ENCODE assay signal across 11 cellular contexts in the genomic region with DNA sequence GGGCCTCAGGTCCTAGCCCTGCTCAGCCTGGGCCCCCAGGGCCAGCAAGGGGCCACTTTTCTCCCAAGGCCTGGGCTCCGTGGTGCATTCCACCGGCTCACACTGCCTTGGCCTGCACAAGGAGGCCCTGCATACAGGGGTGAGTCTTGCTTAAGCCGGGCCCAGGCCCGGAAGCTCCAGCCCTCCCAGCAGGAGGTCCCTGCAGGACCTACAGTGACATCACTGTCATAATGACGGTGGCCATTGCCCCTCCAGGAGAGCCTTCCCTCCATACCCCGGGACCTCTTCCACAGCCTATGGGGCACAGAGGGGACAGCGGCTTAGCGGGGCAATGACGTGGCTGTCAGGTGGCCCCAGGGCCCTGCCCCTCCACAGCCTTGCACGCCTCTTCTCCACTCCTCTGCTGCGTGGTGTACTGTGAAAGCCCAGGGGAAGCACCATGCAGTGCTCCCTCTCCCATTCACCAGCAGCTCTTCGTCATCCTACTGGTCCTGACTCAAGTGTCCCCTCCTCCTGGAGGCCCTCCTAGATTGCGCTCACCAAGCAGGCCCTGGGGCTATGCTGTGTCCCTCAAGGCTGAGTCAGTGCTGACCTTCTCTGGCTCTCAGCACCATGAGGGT. TPM values are rescaled to one million over a fixed set of nuclear protein-coding genes. Genes with fewer than 3 reads are reported as not detected.
DNase-seq lines count a peak whose midpoint lies in the region; ATAC-seq, FAIRE-seq and TF ChIP-seq lines count a peak whose summit lies in the region.
"Had no signal": no experiment of that assay in that cellular context is flagged by ENCODE, and none has a peak within 500 bp of the region (broad histone marks: within the 10 kb centered on the region; RNA-seq: fewer than 3 reads in every experiment).

No MANE protein-coding gene starts in this region.

- TF ChIP-seq POLR2A in gastroesophageal sphincter (IDR thresholded peaks at IDR 0.05): no peak
- no peak for TF ChIP-seq POLR2A in erythroblast (IDR thresholded peaks at IDR 0.05; ENCODE audit: low read length)

- H3K4me3 Mint-ChIP-seq in astrocyte (ENCODE audit: unreplicated experiment) (no peak overlapping the region), mesothelial cell of epicardium (no peak overlapping the region)

- peaks cover 2% of the 10 kb centered on the region for H3K79me2 ChIP-seq in astrocyte (ENCODE audit: insufficient read depth, low read length)

- H3K27ac Mint-ChIP-seq in astrocyte (ENCODE audit: unreplicated experiment) (no peak overlapping the region), mesothelial cell of epicardium (peak overlapping the region; percentile 96)

- TF ChIP-seq CTCF in astrocyte (IDR thresholded peaks at IDR 0.05; ENCODE audit: insufficient read depth, low read depth, low read length) (no peak), mesothelial cell of epicardium (IDR thresholded peaks at IDR 0.05; ENCODE audit: unreplicated experiment) (no peak), gastroesophageal sphincter (IDR thresholded peaks at IDR 0.05) (no peak)

- peaks cover 44 to 53% (median 48%) of the 10 kb centered on the region in 10 experiments for H3K4me1 ChIP-seq in BLaER1 treated with 17β-estradiol and CSF1 and Interleukin-3, amounts not matched to agents 10 nM and 100 nM
- peaks cover 13% of the 10 kb centered on the region for H3K4me1 ChIP-seq in HUES64 (ENCODE audit: insufficient read depth, low read length)
- peaks cover 54% of the 10 kb centered on the region for H3K4me1 ChIP-seq in astrocyte (ENCODE audit: insufficient read depth, low read length)
- peaks cover 0 to 65% (median 21%) of the 10 kb centered on the region in 3 donors for H3K4me1 ChIP-seq in gastroesophageal sphincter

- 85% methylated on average over 13 of the region's 13 CpGs for WGBS in HUES64
- 84% methylated on average over 5 of the region's 13 CpGs; no CpG with 5 or more reads in 1 of the 2 donors for WGBS in gastroesophageal sphincter (ENCODE audit: low coverage in 1 of 2), 2 donors

- no peaks in the 10 kb centered on the region for H3K27me3 ChIP-seq in BLaER1 treated with 17β-estradiol and CSF1 and Interleukin-3, amounts not matched to agents 10 nM and 100 nM
- H3K27me3 ChIP-seq in HUES64 (ENCODE audit: insufficient read depth, low read length) (no peaks in the 10 kb centered on the region), astrocyte (ENCODE audit: insufficient read depth, low read length) (no peaks in the 10 kb centered on the region), gastroesophageal sphincter (no peaks in the 10 kb centered on the region), H7 (ENCODE audit: control insufficient read depth, insufficient read depth, low read length) (no peaks in the 10 kb centered on the region)

- H3K27me3 Mint-ChIP-seq in astrocyte (ENCODE audit: low read depth, unreplicated experiment): peaks cover 2% of the 10 kb centered on the region
- H3K27me3 Mint-ChIP-seq in mesothelial cell of epicardium (ENCODE audit: low read depth): no peaks in the 10 kb centered on the region

- H3K27ac ChIP-seq in BLaER1 treated with 17β-estradiol and CSF1 and Interleukin-3, amounts not matched to agents 10 nM and 100 nM: peak overlapping the region in 1 of 11 experiments; percentile 6; a peak in 2 of 22 replicates
- H3K27ac ChIP-seq in HUES64 (ENCODE audit: low read depth, low read length): no peak overlapping the region
- H3K27ac ChIP-seq in astrocyte (ENCODE audit: low read depth, low read length): no peak overlapping the region
- peak overlapping the region in 2 of 4 donors; percentile 80 for H3K27ac ChIP-seq in gastroesophageal sphincter

- no peak for ATAC-seq in gastroesophageal sphincter
- ATAC-seq: left cardiac atrium, right cardiac atrium had no signal

- peak overlapping the region in 2 of 11 experiments; percentile 63 to 68; a peak in 1 of 22 replicates for H3K9ac ChIP-seq in BLaER1 treated with 17β-estradiol and CSF1 and Interleukin-3, amounts not matched to agents 10 nM and 100 nM
- peak overlapping the region; percentile 25; the same call in 1 of the 2 replicates for H3K9ac ChIP-seq in HUES64 (ENCODE audit: low read depth, low read length)
- H3K9ac ChIP-seq in astrocyte (ENCODE audit: low read length): peak overlapping the region; percentile 9

- H3K4me3 ChIP-seq in BLaER1 treated with 17β-estradiol and CSF1 and Interleukin-3, amounts not matched to agents 10 nM and 100 nM: no peak overlapping the region
- H3K4me3 ChIP-seq in HUES64 (ENCODE audit: low read length): no peak overlapping the region
- no peak overlapping the region for H3K4me3 ChIP-seq in astrocyte (ENCODE audit: insufficient read depth, low read depth, low read length)
- H3K4me3 ChIP-seq in gastroesophageal sphincter: no peak overlapping the region
- H3K4me3 ChIP-seq in H7 (ENCODE audit: insufficient read depth, low read depth, low read length): no peak overlapping the region

- H3K9me3 ChIP-seq in BLaER1 treated with 17β-estradiol and CSF1 and Interleukin-3, amounts not matched to agents 10 nM and 100 nM (replicated peaks in 1 of 11): no peaks in the 10 kb centered on the region
- no peaks in the 10 kb centered on the region for H3K9me3 ChIP-seq in HUES64 (ENCODE audit: insufficient read depth, low read depth, low read length)
- H3K9me3 ChIP-seq in astrocyte (ENCODE audit: insufficient read depth, low read depth, low read length): no peaks in the 10 kb centered on the region
- no peaks in the 10 kb centered on the region for H3K9me3 ChIP-seq in gastroesophageal sphincter

- no peaks in the 10 kb centered on the region for H4K20me1 ChIP-seq in BLaER1 treated with 17β-estradiol and CSF1 and Interleukin-3, amounts not matched to agents 10 nM and 100 nM
- H4K20me1 ChIP-seq in astrocyte (ENCODE audit: insufficient read depth, low read length): no peaks in the 10 kb centered on the region

- H3K36me3 Mint-ChIP-seq in astrocyte (ENCODE audit: low read depth, unreplicated experiment) (no peaks in the 10 kb centered on the region), mesothelial cell of epicardium (no peaks in the 10 kb centered on the region)

- peak overlapping the region in 8 of 11 experiments; percentile 56 to 96 (median 70); a peak in 11 of 22 replicates for H3K4me2 ChIP-seq in BLaER1 treated with 17β-estradiol and CSF1 and Interleukin-3, amounts not matched to agents 10 nM and 100 nM
- H3K4me2 ChIP-seq in astrocyte (ENCODE audit: low read length): no peak overlapping the region

- TF ChIP-seq EP300 in gastroesophageal sphincter (IDR thresholded peaks at IDR 0.05): no peak

- H3K4me1 Mint-ChIP-seq in astrocyte (ENCODE audit: low read depth, unreplicated experiment): peaks cover 33% of the 10 kb centered on the region
- H3K4me1 Mint-ChIP-seq in mesothelial cell of epicardium: peaks cover 54% of the 10 kb centered on the region

- no peak for DNase-seq in astrocyte (ENCODE audit: low read depth)
- DNase-seq in mesothelial cell of epicardium (ENCODE audit: low spot score in 2 of 2, unreplicated experiment in 2 of 2): no peak
- no peak for DNase-seq in C1 segment of cervical spinal cord (lab: John Stamatoyannopoulos, UW)
- DNase-seq in H7: no peak
- no peak for DNase-seq in erythroblast (lab: John Stamatoyannopoulos, UW)
- DNase-seq: anterior cingulate cortex, left cardiac atrium had no signal

- H3K9me3 Mint-ChIP-seq in astrocyte (ENCODE audit: unreplicated experiment) (no peaks in the 10 kb centered on the region), mesothelial cell of epicardium (no peaks in the 10 kb centered on the region)

- no peaks in the 10 kb centered on the region for H3K36me3 ChIP-seq in BLaER1 treated with 17β-estradiol and CSF1 and Interleukin-3, amounts not matched to agents 10 nM and 100 nM
- H3K36me3 ChIP-seq in HUES64 (ENCODE audit: insufficient read depth, low read length) (no peaks in the 10 kb centered on the region), astrocyte (ENCODE audit: insufficient read depth, low read length) (no peaks in the 10 kb centered on the region), gastroesophageal sphincter (no peaks in the 10 kb centered on the region), H7 (replicated peaks; ENCODE audit: control insufficient read depth, insufficient read depth, low read length) (no peaks in the 10 kb centered on the region)

- H2AFZ ChIP-seq in astrocyte (ENCODE audit: low read depth, low read length): no peak overlapping the region

- no peak for FAIRE-seq in astrocyte (lab: Jason Lieb, UNC)

RNA-seq across cellular contexts. Expression of gene AFAP1, which starts 32.3 kb away (rescaled TPM):
- polyA plus RNA-seq in HUES64 (2013, experiment 1 of 2): 6.5 TPM
- polyA plus RNA-seq in HUES64 (2013, experiment 2 of 2): 8.5 TPM
- 62.7 and 67.9 TPM in 2 replicates for total RNA-seq in astrocyte
- total RNA-seq in mesothelial cell of epicardium: 75.4 to 82.4 TPM (median 79.1 TPM) in 3 replicates
- 10 to 100 TPM; 32.0 to 79.7 (median 48.1) TPM for total RNA-seq in gastroesophageal sphincter
- total RNA-seq in H7 (2014; rRNA removed; shearing (Covaris generic)): 11.3 TPM in 2 replicates
